14 cellular contexts compared by ENCODE assay signal in the genomic region with DNA sequence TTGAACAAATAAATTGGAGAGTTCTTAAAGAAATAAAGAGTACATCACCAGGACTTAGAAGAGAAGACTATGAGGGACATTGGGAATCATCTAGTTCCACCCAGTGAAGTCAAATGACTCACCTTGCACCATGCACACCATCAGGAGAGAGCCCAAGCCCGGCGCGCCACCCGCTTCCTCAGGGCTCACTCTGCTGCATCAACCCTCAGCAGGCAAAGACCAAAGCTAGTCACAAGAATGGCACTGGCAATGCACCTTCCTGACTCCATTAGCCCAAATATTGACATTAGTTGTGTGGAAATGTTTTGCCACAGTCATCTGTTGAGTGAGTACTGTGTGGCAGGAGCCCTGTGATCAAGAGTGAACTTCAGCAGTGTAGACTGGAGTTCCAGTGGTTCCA. TPM values are rescaled to one million over a fixed set of nuclear protein-coding genes. Genes with fewer than 3 reads are reported as not detected.
A peak's percentile ranks its signal among the peaks of the same experiment; 100 is the strongest.
DNase-seq lines count a peak whose midpoint lies in the region; ATAC-seq and TF ChIP-seq lines count a peak whose summit lies in the region.
"Had no signal": no experiment of that assay in that cellular context is flagged by ENCODE, and none has a peak within 500 bp of the region (broad histone marks: within the 10 kb centered on the region; RNA-seq: fewer than 3 reads in every experiment).

No MANE protein-coding gene starts in this region.

- no peak overlapping the region for H2AFZ ChIP-seq in trophoblast cell (ENCODE audit: insufficient read depth, low read length, poor library complexity)

- H3K36me3 ChIP-seq in trophoblast cell (ENCODE audit: control insufficient read depth in 1 of 2, insufficient read depth in 2 of 2, low read length in 2 of 2) (no peaks in the 10 kb centered on the region), right atrium auricular region (no peaks in the 10 kb centered on the region)

- H3K27me3 ChIP-seq in trophoblast cell (ENCODE audit: insufficient read depth, low read length) (no peaks in the 10 kb centered on the region), right atrium auricular region (no peaks in the 10 kb centered on the region)

- H3K14ac ChIP-seq in trophoblast cell (ENCODE audit: low read length) = no peak overlapping the region

- no peak overlapping the region for H2BK120ac ChIP-seq in trophoblast cell (ENCODE audit: insufficient read depth, low read length, poor library complexity)

- H2AK5ac ChIP-seq in trophoblast cell (ENCODE audit: low read length) = no peak overlapping the region

- DNase-seq in stimulated activated naive CD8-positive, alpha-beta T cell treated with anti-CD3 and anti-CD28 coated beads, Interleukin-15, amount 100 ng/mL, for 72 hours = no peak
- no peak for DNase-seq in stimulated activated naive CD8-positive, alpha-beta T cell treated with anti-CD3 and anti-CD28 coated beads, Interleukin-15, Interleukin-2, amounts not matched to agents 100 U/mL and 50 U/mL, for 24 hours
- DNase-seq in endothelial cell (ENCODE audit: low spot score) (no peak), trophoblast cell (no peak), right atrium auricular region (ENCODE audit: low spot score) (no peak), putamen (ENCODE audit: low spot score) (no peak)
- DNase-seq in activated CD4-positive, alpha-beta T cell treated with anti-CD3 and anti-CD28 coated beads for 1 hour = no peak
- DNase-seq: CD4-positive, alpha-beta memory T cell; GF-D8; H9 had no signal

- TF ChIP-seq CTCF in endothelial cell (IDR thresholded peaks at IDR 0.05; ENCODE audit: unreplicated experiment) (no peak), right atrium auricular region (IDR thresholded peaks at IDR 0.05) (no peak)

- peak overlapping the region; percentile 26 for H2BK12ac ChIP-seq in trophoblast cell (ENCODE audit: low read length)

- no peak overlapping the region for H3K9ac ChIP-seq in trophoblast cell (ENCODE audit: low read length)
- H3K9ac ChIP-seq: KMS-11 had no signal

- H3K79me2 ChIP-seq in trophoblast cell (ENCODE audit: control insufficient read depth, insufficient read depth, low read length, poor library complexity) = no peaks in the 10 kb centered on the region

- no peak overlapping the region for H3K23ac ChIP-seq in trophoblast cell (ENCODE audit: low read length)

- no peak overlapping the region for H3K4me2 ChIP-seq in trophoblast cell (ENCODE audit: low read length)
- H3K4me2 ChIP-seq: KMS-11 had no signal

- H4K91ac ChIP-seq in trophoblast cell (ENCODE audit: low read depth, low read length) = no peak overlapping the region

- no peaks in the 10 kb centered on the region for H3K4me1 Mint-ChIP-seq in stimulated activated naive CD8-positive, alpha-beta T cell treated with anti-CD3 and anti-CD28 coated beads, Interleukin-15, amount 100 ng/mL, for 72 hours
- H3K4me1 Mint-ChIP-seq in endothelial cell (ENCODE audit: unreplicated experiment) = peaks cover 33% of the 10 kb centered on the region

- no peak overlapping the region for H3K4me3 Mint-ChIP-seq in stimulated activated naive CD8-positive, alpha-beta T cell treated with anti-CD3 and anti-CD28 coated beads, Interleukin-15, amount 100 ng/mL, for 72 hours
- no peak overlapping the region for H3K4me3 Mint-ChIP-seq in endothelial cell (ENCODE audit: unreplicated experiment)
- H3K4me3 Mint-ChIP-seq: B cell; CD4-positive, alpha-beta memory T cell; H9 had no signal

- no CpG with 5 or more reads among the region's 4 CpGs for WGBS in trophoblast cell (ENCODE audit: extremely low coverage, insufficient coverage, insufficient read length)

- no peaks in the 10 kb centered on the region for H3K36me3 Mint-ChIP-seq in endothelial cell (ENCODE audit: low read depth, unreplicated experiment)
- H3K36me3 Mint-ChIP-seq: CD4-positive, alpha-beta memory T cell had no signal

- H3K27ac Mint-ChIP-seq in stimulated activated naive CD8-positive, alpha-beta T cell treated with anti-CD3 and anti-CD28 coated beads, Interleukin-15, amount 100 ng/mL, for 72 hours = no peak overlapping the region
- H3K27ac Mint-ChIP-seq in endothelial cell (ENCODE audit: unreplicated experiment) = peak overlapping the region; percentile 31
- H3K27ac Mint-ChIP-seq: B cell, H9 had no signal

- H2BK5ac ChIP-seq in trophoblast cell (ENCODE audit: low read depth, low read length, poor library complexity) = no peak overlapping the region

- peak; percentile 44 for ATAC-seq in stimulated activated naive CD8-positive, alpha-beta T cell treated with anti-CD3 and anti-CD28 coated beads, Interleukin-15, amount 100 ng/mL, for 72 hours
- ATAC-seq in stimulated activated naive CD8-positive, alpha-beta T cell treated with anti-CD3 and anti-CD28 coated beads, Interleukin-15, Interleukin-2, amounts not matched to agents 100 U/mL and 50 U/mL, for 24 hours = no peak
- peak; percentile 7 for ATAC-seq in GM18502 (IDR thresholded peaks at IDR 0.05; ENCODE audit: poor library complexity, unreplicated experiment)

- no peak overlapping the region for H3K18ac ChIP-seq in trophoblast cell (ENCODE audit: low read length)

- peaks cover 12% of the 10 kb centered on the region for H3K27me3 Mint-ChIP-seq in stimulated activated naive CD8-positive, alpha-beta T cell treated with anti-CD3 and anti-CD28 coated beads, Interleukin-15, amount 100 ng/mL, for 72 hours
- peaks cover 6% of the 10 kb centered on the region for H3K27me3 Mint-ChIP-seq in endothelial cell (ENCODE audit: unreplicated experiment)

- H3K27ac ChIP-seq in trophoblast cell (ENCODE audit: low read depth, low read length) (no peak overlapping the region), right atrium auricular region (no peak overlapping the region)
- H3K27ac ChIP-seq: C4-2B, KMS-11 had no signal

- H3K4me1 ChIP-seq in trophoblast cell (ENCODE audit: control insufficient read depth in 1 of 2, insufficient read depth in 2 of 2, low read length in 2 of 2) (peaks cover 13 to 17% of the 10 kb centered on the region in 2 experiments), right atrium auricular region (no peaks in the 10 kb centered on the region)

- no peak overlapping the region for H3K4ac ChIP-seq in trophoblast cell (ENCODE audit: low read depth, low read length)

- no peaks in the 10 kb centered on the region for H3K9me3 ChIP-seq in trophoblast cell (ENCODE audit: insufficient read depth, low read depth, low read length)
- no peaks in the 10 kb centered on the region for H3K9me3 ChIP-seq in right atrium auricular region

- no peak overlapping the region for H4K12ac ChIP-seq in trophoblast cell (ENCODE audit: low read depth, low read length)

- H3K4me3 ChIP-seq in trophoblast cell (ENCODE audit: low read depth, low read length) = no peak overlapping the region
- no peak overlapping the region for H3K4me3 ChIP-seq in right atrium auricular region

- no peaks in the 10 kb centered on the region for H3K9me3 Mint-ChIP-seq in stimulated activated naive CD8-positive, alpha-beta T cell treated with anti-CD3 and anti-CD28 coated beads, Interleukin-15, amount 100 ng/mL, for 72 hours
- H3K9me3 Mint-ChIP-seq in endothelial cell (ENCODE audit: unreplicated experiment) = no peaks in the 10 kb centered on the region
- H3K9me3 Mint-ChIP-seq: CD4-positive, alpha-beta memory T cell; H9 had no signal

- no peak overlapping the region for H4K8ac ChIP-seq in trophoblast cell (ENCODE audit: low read depth, low read length)

- peaks cover 3% of the 10 kb centered on the region for H3K79me1 ChIP-seq in trophoblast cell (ENCODE audit: low read length)

RNA-seq across cellular contexts. Expression of gene LYPD6B, which starts 7.1 kb away (rescaled TPM):
- 4.8 TPM for total RNA-seq in endothelial cell (ENCODE audit: unreplicated experiment)
- 43.9 and 44.9 TPM in 2 replicates for polyA plus RNA-seq in trophoblast cell (2013)
- under 1 TPM in 1 of 2 donors, not detected in 1; 0.28 TPM for total RNA-seq in right atrium auricular region
- total RNA-seq: CD4-positive, alpha-beta memory T cell had no signal
- polyA plus RNA-seq: CD4-positive, alpha-beta memory T cell had no signal
